ENCODE assay signal across 17 cellular contexts in genomic region chr5:92644271-92644886, GRCh38.
DNase-seq lines count a peak whose midpoint lies in the region; TF ChIP-seq lines count a peak whose summit lies in the region.
"Had no signal": no experiment of that assay in that cellular context is flagged by ENCODE, and none has a peak within 500 bp of the region (broad histone marks: within the 10 kb centered on the region; RNA-seq: fewer than 3 reads in every experiment).

No MANE protein-coding gene starts in this region.

- no TSS peak for BruUV-seq in A673 (replicated peaks; lab: Mats Ljungman, UMichigan)

- TF ChIP-seq EP300 in stomach (IDR thresholded peaks at IDR 0.05): no peak

- CTCF ChIA-PET in A673 (lab: Charles Lee): no interaction called here

- no peak for DNase-seq in A673 (ENCODE audit: low spot score)
- DNase-seq in HCEC 1CT: peak; percentile 6
- peak; percentile 66 for DNase-seq in cerebellar cortex (ENCODE audit: low spot score)
- peak; percentile 27 for DNase-seq in iPS-NIHi7 (ENCODE audit: extremely low spot score)
- DNase-seq in stomach: no peak
- no peak for DNase-seq in islet precursor cell
- DNase-seq in hepatic stellate cell (ENCODE audit: low spot score): no peak
- DNase-seq in germinal center (ENCODE audit: low spot score): no peak
- DNase-seq: activated CD8-positive, alpha-beta T cell treated with anti-CD3 and anti-CD28 coated beads, Interleukin-2, amount 10 ng/mL, durations not matched to agents 7 days and 5 days; activated naive CD8-positive, alpha-beta T cell treated with anti-CD3 and anti-CD28 coated beads, Interleukin-2, amount 50 U/mL, for 24 hours; Caco-2; Kasumi-1; kidney glomerular epithelial cell; NCI-H1436 treated with DMSO at 0.1 percent for 48 hours; NCI-H524; psoas muscle; T-cell had no signal

- TF ChIP-seq POLR2A in stomach (IDR thresholded peaks at IDR 0.05): no peak

- H3K27ac ChIP-seq in A673 (ENCODE audit: low read depth, low read length, poor library complexity, severe bottlenecking) (no peak overlapping the region), stomach (no peak overlapping the region)
- H3K27ac ChIP-seq: psoas muscle had no signal

- H3K4me3 ChIP-seq in A673 (ENCODE audit: low read depth, low read length, poor library complexity, severe bottlenecking) (no peak overlapping the region), stomach (no peak overlapping the region)
- H3K4me3 ChIP-seq: psoas muscle had no signal

- intact Hi-C loops in A673 (cut with micrococcal nuclease; ENCODE audit: unreplicated experiment): no loop called here
- intact Hi-C loops in stomach (cut with DNase I; ENCODE audit: low total_unique reads): no loop called here

- H3K36me3 ChIP-seq in A673 (ENCODE audit: insufficient read depth, low read length, poor library complexity, severe bottlenecking) (no peaks in the 10 kb centered on the region), stomach (no peaks in the 10 kb centered on the region)

- POLR2A ChIA-PET in A673 (lab: Charles Lee; ENCODE audit: low non-redundant PET): no interaction called here

- H3K4me1 ChIP-seq in A673 (ENCODE audit: insufficient read depth, low read length, poor library complexity, severe bottlenecking) (peaks cover 7% of the 10 kb centered on the region), stomach (peaks cover 0 to 18% (median 13%) of the 10 kb centered on the region in 4 donors)
- H3K4me1 ChIP-seq: Caco-2, psoas muscle had no signal

- H3K9me3 ChIP-seq in A673 (ENCODE audit: low read depth, low read length, poor library complexity, severe bottlenecking): no peaks in the 10 kb centered on the region
- no peaks in the 10 kb centered on the region for H3K9me3 ChIP-seq in stomach
- H3K9me3 ChIP-seq: Caco-2, psoas muscle had no signal

- TF ChIP-seq CTCF in A673 (conservative IDR thresholded peaks at IDR 0.05; ENCODE audit: low read depth, low read length) (0 out of 2 replicates have a peak, but pooled peaks have one; percentile 11), stomach (IDR thresholded peaks at IDR 0.05) (no peak)

- 55 to 69% (median 61%) methylated on average over 4 of the region's 4 CpGs for WGBS in stomach, 5 donors

- no peaks in the 10 kb centered on the region for H3K27me3 ChIP-seq in A673 (replicated peaks; ENCODE audit: insufficient read depth, low read depth, low read length, poor library complexity)
- H3K27me3 ChIP-seq in stomach: no peaks in the 10 kb centered on the region

Comparison
In these comparisons a context has a peak if more than half of its experiments do, and no peak if none do; other contexts are left out.
1. DNase-seq: peak in HCEC 1CT (single experiment), cerebellar cortex (single experiment) and iPS-NIHi7 (single experiment); none in A673 (single experiment), stomach (single experiment), islet precursor cell (single experiment), hepatic stellate cell (single experiment) and germinal center (single experiment).